In genomic region chrX:46125139-46125538, GRCh38 we compare ENCODE assay signal across 19 cellular contexts.
DNase-seq lines count a peak whose midpoint lies in the region; ATAC-seq, FAIRE-seq and TF ChIP-seq lines count a peak whose summit lies in the region.
"Had no signal": no experiment of that assay in that cellular context is flagged by ENCODE, and none has a peak within 500 bp of the region (broad histone marks: within the 10 kb centered on the region; RNA-seq: fewer than 3 reads in every experiment).

No MANE protein-coding gene starts in this region.

- no peaks in the 10 kb centered on the region for H3K9me2 ChIP-seq in GM23338 (ENCODE audit: insufficient read depth)

- peaks cover 2% of the 10 kb centered on the region for H3K4me1 Mint-ChIP-seq in GM23338
- H3K4me1 Mint-ChIP-seq: activated T-helper 17 cell treated with anti-CD3 and anti-CD28 coated beads, Interleukin-2, amount 50 U/mL, for 72 hours; CD4-positive, CD25-positive, alpha-beta regulatory T cell had no signal

- H3K27me3 Mint-ChIP-seq in GM23338 (ENCODE audit: insufficient read depth, low read depth, poor library complexity) = no peaks in the 10 kb centered on the region
- H3K27me3 Mint-ChIP-seq: activated T-helper 17 cell treated with anti-CD3 and anti-CD28 coated beads, Interleukin-2, amount 50 U/mL, for 72 hours had no signal

- WGBS in small intestine, 3 donors = 32 to 52% (median 48%) methylated on average over 1 of the region's 1 CpG

- H3K9me3 ChIP-seq in small intestine (ENCODE audit: control insufficient read depth, low read depth) = no peaks in the 10 kb centered on the region
- H3K9me3 ChIP-seq: neutrophil, right lobe of liver had no signal

- H3F3A ChIP-seq in GM23338 (replicated peaks; ENCODE audit: low read depth) = no peaks in the 10 kb centered on the region

- H3K36me3 ChIP-seq in GM23338 (ENCODE audit: insufficient read depth) (no peaks in the 10 kb centered on the region), small intestine (ENCODE audit: control insufficient read depth in 2 of 2, insufficient read depth in 2 of 2, low read length in 2 of 2) (no peaks in the 10 kb centered on the region)
- H3K36me3 ChIP-seq: neutrophil, right lobe of liver had no signal

- no peak overlapping the region for H3K27ac Mint-ChIP-seq in GM23338
- H3K27ac Mint-ChIP-seq: activated T-helper 17 cell treated with anti-CD3 and anti-CD28 coated beads, Interleukin-2, amount 50 U/mL, for 72 hours; CD4-positive, CD25-positive, alpha-beta regulatory T cell; H9 had no signal

- H3K4me2 ChIP-seq in GM23338 = no peak overlapping the region

- DNase-seq in GM23338 (ENCODE audit: low spot score) = no peak
- peak; percentile 34 to 58 for DNase-seq in NOMO-1 (lab: John Stamatoyannopoulos, UW; ENCODE audit: unreplicated experiment in 2 of 2)
- peak; percentile 1 for DNase-seq in fibroblast of gingiva (ENCODE audit: low read depth)
- DNase-seq in small intestine = peak; percentile 45
- no peak for DNase-seq in stimulated activated CD4-positive, alpha-beta T cell treated with anti-CD3 and anti-CD28 coated beads, Interleukin-12 subunit alpha, Interleukin-12 subunit beta, amount 100 ng/mL, for 4 hours
- DNase-seq: amniotic stem cell; cerebellar nuclear complex; H9; NCI-H1417; NCI-H2227 treated with DMSO at 0.1 percent for 48 hours; right lobe of liver; stimulated activated CD4-positive, alpha-beta T cell treated with anti-CD3 and anti-CD28 coated beads, Interleukin-2, amount 100 ng/mL, for 48 hours; stimulated activated CD8-positive, alpha-beta memory T cell treated with anti-CD3 and anti-CD28 coated beads, Interleukin-4, amount 100 ng/mL, for 48 hours had no signal

- no peak for FAIRE-seq in small intestine (lab: Jason Lieb, UNC)
- FAIRE-seq: endothelial cell of umbilical vein had no signal

- H3K4me1 ChIP-seq in GM23338 (ENCODE audit: insufficient read depth) = no peaks in the 10 kb centered on the region
- no peaks in the 10 kb centered on the region for H3K4me1 ChIP-seq in small intestine (ENCODE audit: control insufficient read depth in 2 of 2, insufficient read depth in 1 of 2, low read depth in 1 of 2, low read length in 1 of 2)
- H3K4me1 ChIP-seq: right lobe of liver had no signal

- no peak overlapping the region for H3K4me3 Mint-ChIP-seq in GM23338
- H3K4me3 Mint-ChIP-seq: activated T-helper 17 cell treated with anti-CD3 and anti-CD28 coated beads, Interleukin-2, amount 50 U/mL, for 72 hours; CD4-positive, CD25-positive, alpha-beta regulatory T cell; H9 had no signal

- 0 out of 2 replicates have a peak overlapping the region, but pooled peaks have one; percentile 52 for H2AFZ ChIP-seq in GM23338

- H4K20me1 ChIP-seq in GM23338 (replicated peaks; ENCODE audit: insufficient read depth) = no peaks in the 10 kb centered on the region

- no peak overlapping the region for H3K4me3 ChIP-seq in GM23338
- no peak overlapping the region for H3K4me3 ChIP-seq in small intestine (ENCODE audit: low read depth in 1 of 2, low read length in 2 of 2)
- H3K4me3 ChIP-seq: right lobe of liver had no signal

- no peaks in the 10 kb centered on the region for H3K27me3 ChIP-seq in GM23338 (ENCODE audit: insufficient read depth)
- no peaks in the 10 kb centered on the region for H3K27me3 ChIP-seq in small intestine (ENCODE audit: control insufficient read depth in 2 of 2, insufficient read depth in 2 of 2, low read length in 2 of 2)
- H3K27me3 ChIP-seq: neutrophil, right lobe of liver had no signal

- no peaks in the 10 kb centered on the region for H3K79me2 ChIP-seq in GM23338 (replicated peaks; ENCODE audit: insufficient read depth)

- no peak overlapping the region for H3K27ac ChIP-seq in GM23338 (ENCODE audit: low read depth)
- H3K27ac ChIP-seq in small intestine (ENCODE audit: low read depth in 1 of 2, low read length in 1 of 2) = no peak overlapping the region
- H3K27ac ChIP-seq: neutrophil, right lobe of liver had no signal

- no peaks in the 10 kb centered on the region for H3K36me3 Mint-ChIP-seq in GM23338 (ENCODE audit: low read depth)
- H3K36me3 Mint-ChIP-seq: CD4-positive, CD25-positive, alpha-beta regulatory T cell had no signal

- TF ChIP-seq CTCF in GM23338 (conservative IDR thresholded peaks at IDR 0.05; ENCODE audit: low read depth in 2 of 2) = no peak

- H3K9me3 Mint-ChIP-seq in GM23338 = no peaks in the 10 kb centered on the region
- H3K9me3 Mint-ChIP-seq: activated T-helper 17 cell treated with anti-CD3 and anti-CD28 coated beads, Interleukin-2, amount 50 U/mL, for 72 hours had no signal

- ATAC-seq in GM23338 (no peak), GM21825 (IDR thresholded peaks at IDR 0.05; ENCODE audit: unreplicated experiment) (no peak), HG03108 (IDR thresholded peaks at IDR 0.05; ENCODE audit: unreplicated experiment) (no peak)
- ATAC-seq: activated T-helper 17 cell treated with anti-CD3 and anti-CD28 coated beads, Interleukin-2, amount 50 U/mL, for 72 hours had no signal

TF ChIP-seq in GM23338, 12 proteins besides CTCF, POLR2A, EP300 and RAD21:
- TF ChIP-seq POLR2AphosphoS5 (IDR thresholded peaks at IDR 0.05; ENCODE audit: low read depth) (no peak), CREB1 (CRISPR knock-in tag; IDR thresholded peaks at IDR 0.05; ENCODE audit: low read depth) (no peak), ZNF114 (CRISPR knock-in tag; IDR thresholded peaks at IDR 0.05) (no peak), REST (IDR thresholded peaks at IDR 0.05; ENCODE audit: unreplicated experiment) (no peak), NANOG (IDR thresholded peaks at IDR 0.05; ENCODE audit: borderline replicate concordance) (no peak)

Comparison
In these comparisons a context has a peak if more than half of its experiments do, and no peak if none do; other contexts are left out.
1. DNase-seq: peak in NOMO-1 (2 of 2), fibroblast of gingiva (single experiment) and small intestine (single experiment); none in GM23338 (single experiment) and stimulated activated CD4-positive, alpha-beta T cell treated with anti-CD3 and anti-CD28 coated beads, Interleukin-12 subunit alpha, Interleukin-12 subunit beta, amount 100 ng/mL, for 4 hours (single experiment).